Comparison of ENCODE assay signal across 1 cellular context in genomic region chr11:533049-533585, GRCh38.
TF ChIP-seq lines count a peak whose summit lies in the region.

No MANE protein-coding gene starts in this region.

TF ChIP-seq in GM23338, 12 proteins besides CTCF, POLR2A, EP300 and RAD21:
- TF ChIP-seq, protein P1, sequence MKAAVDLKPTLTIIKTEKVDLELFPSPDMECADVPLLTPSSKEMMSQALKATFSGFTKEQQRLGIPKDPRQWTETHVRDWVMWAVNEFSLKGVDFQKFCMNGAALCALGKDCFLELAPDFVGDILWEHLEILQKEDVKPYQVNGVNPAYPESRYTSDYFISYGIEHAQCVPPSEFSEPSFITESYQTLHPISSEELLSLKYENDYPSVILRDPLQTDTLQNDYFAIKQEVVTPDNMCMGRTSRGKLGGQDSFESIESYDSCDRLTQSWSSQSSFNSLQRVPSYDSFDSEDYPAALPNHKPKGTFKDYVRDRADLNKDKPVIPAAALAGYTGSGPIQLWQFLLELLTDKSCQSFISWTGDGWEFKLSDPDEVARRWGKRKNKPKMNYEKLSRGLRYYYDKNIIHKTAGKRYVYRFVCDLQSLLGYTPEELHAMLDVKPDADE (IDR thresholded peaks at IDR 0.05): no peak
- TF ChIP-seq JUNB (IDR thresholded peaks at IDR 0.05; ENCODE audit: unreplicated experiment) (no peak), ZNF331 (CRISPR knock-in tag; IDR thresholded peaks at IDR 0.05; ENCODE audit: low read depth) (no peak), NANOG (IDR thresholded peaks at IDR 0.05; ENCODE audit: borderline replicate concordance) (no peak), REST (IDR thresholded peaks at IDR 0.05; ENCODE audit: unreplicated experiment) (no peak), EZH2phosphoT487 (IDR thresholded peaks at IDR 0.05; ENCODE audit: unreplicated experiment) (no peak), CREB1 (CRISPR knock-in tag; IDR thresholded peaks at IDR 0.05; ENCODE audit: low read depth) (no peak), POLR2AphosphoS5 (IDR thresholded peaks at IDR 0.05; ENCODE audit: low read depth) (no peak), ZNF114 (CRISPR knock-in tag; IDR thresholded peaks at IDR 0.05) (no peak), STAT1 (IDR thresholded peaks at IDR 0.05; ENCODE audit: unreplicated experiment) (no peak), EZH2 (IDR thresholded peaks at IDR 0.05; ENCODE audit: low read depth, unreplicated experiment) (no peak)
- TF ChIP-seq, protein P2, sequence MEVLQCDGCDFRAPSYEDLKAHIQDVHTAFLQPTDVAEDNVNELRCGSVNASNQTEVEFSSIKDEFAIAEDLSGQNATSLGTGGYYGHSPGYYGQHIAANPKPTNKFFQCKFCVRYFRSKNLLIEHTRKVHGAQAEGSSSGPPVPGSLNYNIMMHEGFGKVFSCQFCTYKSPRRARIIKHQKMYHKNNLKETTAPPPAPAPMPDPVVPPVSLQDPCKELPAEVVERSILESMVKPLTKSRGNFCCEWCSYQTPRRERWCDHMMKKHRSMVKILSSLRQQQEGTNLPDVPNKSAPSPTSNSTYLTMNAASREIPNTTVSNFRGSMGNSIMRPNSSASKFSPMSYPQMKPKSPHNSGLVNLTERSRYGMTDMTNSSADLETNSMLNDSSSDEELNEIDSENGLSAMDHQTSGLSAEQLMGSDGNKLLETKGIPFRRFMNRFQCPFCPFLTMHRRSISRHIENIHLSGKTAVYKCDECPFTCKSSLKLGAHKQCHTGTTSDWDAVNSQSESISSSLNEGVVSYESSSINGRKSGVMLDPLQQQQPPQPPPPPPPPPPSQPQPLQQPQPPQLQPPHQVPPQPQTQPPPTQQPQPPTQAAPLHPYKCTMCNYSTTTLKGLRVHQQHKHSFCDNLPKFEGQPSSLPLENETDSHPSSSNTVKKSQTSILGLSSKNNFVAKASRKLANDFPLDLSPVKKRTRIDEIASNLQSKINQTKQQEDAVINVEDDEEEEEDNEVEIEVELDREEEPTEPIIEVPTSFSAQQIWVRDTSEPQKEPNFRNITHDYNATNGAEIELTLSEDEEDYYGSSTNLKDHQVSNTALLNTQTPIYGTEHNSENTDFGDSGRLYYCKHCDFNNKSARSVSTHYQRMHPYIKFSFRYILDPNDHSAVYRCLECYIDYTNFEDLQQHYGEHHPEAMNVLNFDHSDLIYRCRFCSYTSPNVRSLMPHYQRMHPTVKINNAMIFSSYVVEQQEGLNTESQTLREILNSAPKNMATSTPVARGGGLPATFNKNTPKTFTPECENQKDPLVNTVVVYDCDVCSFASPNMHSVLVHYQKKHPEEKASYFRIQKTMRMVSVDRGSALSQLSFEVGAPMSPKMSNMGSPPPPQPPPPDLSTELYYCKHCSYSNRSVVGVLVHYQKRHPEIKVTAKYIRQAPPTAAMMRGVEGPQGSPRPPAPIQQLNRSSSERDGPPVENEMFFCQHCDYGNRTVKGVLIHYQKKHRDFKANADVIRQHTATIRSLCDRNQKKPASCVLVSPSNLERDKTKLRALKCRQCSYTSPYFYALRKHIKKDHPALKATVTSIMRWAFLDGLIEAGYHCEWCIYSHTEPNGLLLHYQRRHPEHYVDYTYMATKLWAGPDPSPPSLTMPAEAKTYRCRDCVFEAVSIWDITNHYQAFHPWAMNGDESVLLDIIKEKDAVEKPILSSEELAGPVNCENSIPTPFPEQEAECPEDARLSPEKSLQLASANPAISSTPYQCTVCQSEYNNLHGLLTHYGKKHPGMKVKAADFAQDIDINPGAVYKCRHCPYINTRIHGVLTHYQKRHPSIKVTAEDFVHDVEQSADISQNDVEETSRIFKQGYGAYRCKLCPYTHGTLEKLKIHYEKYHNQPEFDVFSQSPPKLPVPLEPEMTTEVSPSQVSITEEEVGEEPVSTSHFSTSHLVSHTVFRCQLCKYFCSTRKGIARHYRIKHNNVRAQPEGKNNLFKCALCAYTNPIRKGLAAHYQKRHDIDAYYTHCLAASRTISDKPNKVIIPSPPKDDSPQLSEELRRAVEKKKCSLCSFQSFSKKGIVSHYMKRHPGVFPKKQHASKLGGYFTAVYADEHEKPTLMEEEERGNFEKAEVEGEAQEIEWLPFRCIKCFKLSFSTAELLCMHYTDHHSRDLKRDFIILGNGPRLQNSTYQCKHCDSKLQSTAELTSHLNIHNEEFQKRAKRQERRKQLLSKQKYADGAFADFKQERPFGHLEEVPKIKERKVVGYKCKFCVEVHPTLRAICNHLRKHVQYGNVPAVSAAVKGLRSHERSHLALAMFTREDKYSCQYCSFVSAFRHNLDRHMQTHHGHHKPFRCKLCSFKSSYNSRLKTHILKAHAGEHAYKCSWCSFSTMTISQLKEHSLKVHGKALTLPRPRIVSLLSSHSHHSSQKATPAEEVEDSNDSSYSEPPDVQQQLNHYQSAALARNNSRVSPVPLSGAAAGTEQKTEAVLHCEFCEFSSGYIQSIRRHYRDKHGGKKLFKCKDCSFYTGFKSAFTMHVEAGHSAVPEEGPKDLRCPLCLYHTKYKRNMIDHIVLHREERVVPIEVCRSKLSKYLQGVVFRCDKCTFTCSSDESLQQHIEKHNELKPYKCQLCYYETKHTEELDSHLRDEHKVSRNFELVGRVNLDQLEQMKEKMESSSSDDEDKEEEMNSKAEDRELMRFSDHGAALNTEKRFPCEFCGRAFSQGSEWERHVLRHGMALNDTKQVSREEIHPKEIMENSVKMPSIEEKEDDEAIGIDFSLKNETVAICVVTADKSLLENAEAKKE (CRISPR knock-in tag; IDR thresholded peaks at IDR 0.05): no peak
